In genomic region chr3:133158686-133159085, GRCh38 we compare ENCODE assay signal across 27 cellular contexts.
"Had no signal": no experiment of that assay in that cellular context is flagged by ENCODE, and none has a peak within 500 bp of the region (broad histone marks: within the 10 kb centered on the region; RNA-seq: fewer than 3 reads in every experiment).

No MANE protein-coding gene starts in this region.

- H3K9me3 ChIP-seq: esophagus muscularis mucosa, left lung, mucosa of descending colon, ovary, psoas muscle, suprapubic skin, transverse colon, upper lobe of right lung, uterus had no signal

- H3K27ac ChIP-seq: coronary artery, esophagus muscularis mucosa, foreskin keratinocyte, heart right ventricle, left lung, ovary, psoas muscle, sigmoid colon, suprapubic skin, transverse colon, upper lobe of right lung, uterus had no signal

- H3K4me3 ChIP-seq: coronary artery, esophagus muscularis mucosa, heart right ventricle, left lung, mucosa of descending colon, ovary, psoas muscle, sigmoid colon, suprapubic skin, transverse colon, upper lobe of right lung, uterus had no signal

- ATAC-seq: foreskin keratinocyte; heart right ventricle; left cardiac atrium; left lung; mucosa of descending colon; naive thymus-derived CD8-positive, alpha-beta T cell; right cardiac atrium; stimulated activated naive B cell treated with anti-CD40 and anti-IgM and Interleukin-4, amounts not matched to agents 10 μg/mL and 1 μg/mL and 100 μg/mL, for 72 hours; upper lobe of right lung had no signal

- H3K27me3 ChIP-seq: esophagus muscularis mucosa, foreskin keratinocyte, heart right ventricle, left lung, ovary, sigmoid colon, suprapubic skin, transverse colon, upper lobe of right lung, uterus had no signal

- DNase-seq: dermis blood vessel endothelial cell; effector memory CD4-positive, alpha-beta T cell; foreskin keratinocyte; glutamatergic neuron; heart right ventricle; hippocampal formation; left cardiac atrium; mesenchymal stem cell; mucosa of descending colon; naive thymus-derived CD8-positive, alpha-beta T cell; occipital lobe; ovary; posterior cingulate gyrus; psoas muscle; right cardiac atrium; sigmoid colon; small intestine; stimulated activated CD4-positive, alpha-beta T cell treated with anti-CD3 and anti-CD28 coated beads, Interleukin-15, amount 100 ng/mL, for 24 hours; stimulated activated CD4-positive, alpha-beta T cell treated with anti-CD3 and anti-CD28 coated beads, Interleukin-2, amount 100 ng/mL, for 48 hours; stimulated activated naive B cell treated with anti-CD40 and anti-IgM and Interleukin-4, amounts not matched to agents 10 μg/mL and 1 μg/mL and 100 μg/mL, for 72 hours; transverse colon; upper lobe of right lung; uterus had no signal

- H3K4me1 ChIP-seq: esophagus muscularis mucosa, foreskin keratinocyte, heart right ventricle, left lung, psoas muscle, sigmoid colon, suprapubic skin, transverse colon, upper lobe of right lung, uterus had no signal

- H3K36me3 ChIP-seq: esophagus muscularis mucosa, heart right ventricle, left lung, ovary, sigmoid colon, suprapubic skin, transverse colon, upper lobe of right lung, uterus had no signal
